ENCODE assay signal across 8 cellular contexts in the genomic region with DNA sequence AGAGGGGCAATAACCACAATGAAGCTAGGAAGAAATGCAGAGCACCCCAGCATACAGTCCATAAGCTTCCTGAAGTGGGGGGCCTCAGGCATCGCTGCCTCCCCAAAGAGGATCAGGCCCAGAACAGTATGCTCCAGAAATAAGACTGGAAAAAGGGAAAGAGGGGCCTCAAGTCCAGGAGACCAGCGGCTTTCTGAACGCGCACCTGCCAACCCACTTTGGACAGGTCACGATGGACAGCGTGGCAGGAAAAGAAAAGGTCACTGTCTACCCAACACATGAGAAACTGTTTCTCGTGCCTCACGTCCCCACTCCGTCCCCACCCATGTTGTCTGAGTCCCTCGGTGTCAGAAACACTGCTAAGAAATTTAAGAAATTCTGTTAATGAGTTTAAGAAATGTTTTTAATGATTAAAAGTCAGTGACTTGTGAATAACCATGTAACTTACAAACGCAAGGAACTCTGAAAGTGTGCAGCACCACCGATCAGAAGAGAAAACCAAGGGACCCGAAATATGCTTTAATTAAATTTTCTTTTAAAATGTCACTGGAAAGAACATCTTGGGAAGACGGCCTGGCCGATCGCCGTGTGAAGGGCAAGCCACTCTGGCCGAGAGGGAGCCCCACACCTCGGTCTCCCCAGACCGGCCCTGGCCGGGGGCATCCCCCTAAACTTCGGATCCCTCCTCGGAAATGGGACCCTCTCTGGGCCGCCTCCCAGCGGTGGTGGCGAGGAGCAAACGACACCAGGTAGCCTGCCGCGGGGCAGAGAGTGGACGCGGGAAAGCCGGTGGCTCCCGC. TPM values are rescaled to one million over a fixed set of nuclear protein-coding genes. Genes with fewer than 3 reads are reported as not detected.
DNase-seq lines count a peak whose midpoint lies in the region; ATAC-seq and TF ChIP-seq lines count a peak whose summit lies in the region.

No MANE protein-coding gene starts in this region.

- TF ChIP-seq CTCF in SK-N-SH (IDR thresholded peaks at IDR 0.05), result 0 out of 2 replicates have a peak, but pooled peaks have one; percentile 14
- TF ChIP-seq CTCF in fibroblast of pulmonary artery (IDR thresholded peaks at IDR 0.05; ENCODE audit: low read length, missing control alignments), result peak; percentile 22
- TF ChIP-seq CTCF in ovary (IDR thresholded peaks at IDR 0.05), result no peak

- intact Hi-C loops in ovary (cut with DNase I), result loop anchor here in 1 of 4 donors (10.0 kb wide), 2 partner anchors 102 to 188 kb away; no protein-coding TSS in a partner anchor

- WGBS in SK-N-SH (ENCODE audit: low lambda C conversion rate), result 53% methylated on average over 20 of the region's 33 CpGs
- 14 to 20% (median 16%) methylated on average over 33 of the region's 33 CpGs for WGBS in ovary, 3 donors

- CTCF ChIA-PET in SK-N-SH (lab: Yijun Ruan, JAX), result interaction anchor here (1.3 kb wide), 1 partner anchor 10 kb away, joined by 4 read pairs; no protein-coding TSS in a partner anchor

- no peak overlapping the region for H3K27ac ChIP-seq in SK-N-SH (ENCODE audit: low read depth in 2 of 2, low read length in 1 of 2)
- H3K27ac ChIP-seq in ovary, result peak overlapping the region; percentile 58 to 73

- POLR2A ChIA-PET in SK-N-SH (lab: Yijun Ruan, JAX), result no interaction called here

- H3K9ac ChIP-seq in SK-N-SH, result no peak overlapping the region

- H3K4me3 ChIP-seq in SK-N-SH (ENCODE audit: low read depth in 2 of 2, low read length in 1 of 2) (peak overlapping the region in 1 of 2 experiments; percentile 44; a peak in 2 of 4 replicates), fibroblast of pulmonary artery (replicated peaks; ENCODE audit: low read depth, low read length) (peak overlapping the region; percentile 53), ovary (peak overlapping the region; percentile 59)

- peak; percentile 54 for DNase-seq in SK-N-SH
- no peak for DNase-seq in fibroblast of pulmonary artery (ENCODE audit: low read depth)
- DNase-seq in ovary, result peak; percentile 55 to 76 (median 74)
- DNase-seq in SKM-1 (lab: John Stamatoyannopoulos, UW; ENCODE audit: unreplicated experiment), result no peak
- DNase-seq in NCI-H1105 (lab: John Stamatoyannopoulos, UW), result no peak

- TF ChIP-seq POLR2A in GM19193 (IDR thresholded peaks at IDR 0.05; ENCODE audit: extremely low read depth, insufficient read depth, insufficient read length) (peak; percentile 23), ovary (IDR thresholded peaks at IDR 0.05) (no peak)

- peak overlapping the region; percentile 85; the same call in 1 of the 2 replicates for H2AFZ ChIP-seq in SK-N-SH (ENCODE audit: low read depth)

- peak overlapping the region; percentile 67 for H3K4me2 ChIP-seq in SK-N-SH

- H4K20me1 ChIP-seq in SK-N-SH (ENCODE audit: insufficient read depth), result no peaks in the 10 kb centered on the region

- TF ChIP-seq EP300 in SK-N-SH (IDR thresholded peaks at IDR 0.05; ENCODE audit: borderline replicate concordance in 1 of 2, low read depth in 1 of 2, low read length in 1 of 2) (no peak), ovary (IDR thresholded peaks at IDR 0.05) (no peak)

- H3K9me2 ChIP-seq in SK-N-SH, result no peaks in the 10 kb centered on the region

- TF ChIP-seq RAD21 in SK-N-SH (IDR thresholded peaks at IDR 0.05; ENCODE audit: low read length), result no peak

- H3F3A ChIP-seq in SK-N-SH (replicated peaks; ENCODE audit: insufficient read depth), result peaks cover 8% of the 10 kb centered on the region

- H3K27me3 ChIP-seq in SK-N-SH (ENCODE audit: insufficient read depth) (no peaks in the 10 kb centered on the region), ovary (no peaks in the 10 kb centered on the region)

- H3K4me1 ChIP-seq in SK-N-SH (ENCODE audit: control insufficient read depth in 1 of 2, insufficient read depth in 2 of 2, low read depth in 1 of 2, low read length in 1 of 2), result peaks cover 0 to 7% of the 10 kb centered on the region in 2 experiments; a peak in 1 of 4 replicates
- peaks cover 1% of the 10 kb centered on the region for H3K4me1 ChIP-seq in ovary (ENCODE audit: insufficient read depth)

- H3K79me2 ChIP-seq in SK-N-SH (ENCODE audit: insufficient read depth), result no peaks in the 10 kb centered on the region

- H3K36me3 ChIP-seq in SK-N-SH (replicated peaks in 1 of 2; ENCODE audit: control insufficient read depth in 1 of 2, insufficient read depth in 2 of 2, low read length in 1 of 2) (no peaks in the 10 kb centered on the region), ovary (no peaks in the 10 kb centered on the region)

- H3K9me3 ChIP-seq in SK-N-SH (no peaks in the 10 kb centered on the region), ovary (no peaks in the 10 kb centered on the region)

- ATAC-seq in GM18868 (IDR thresholded peaks at IDR 0.05; ENCODE audit: unreplicated experiment), result no peak
- no peak for ATAC-seq in GM21515 (IDR thresholded peaks at IDR 0.05; ENCODE audit: unreplicated experiment)

TF ChIP-seq in SK-N-SH, 30 proteins besides CTCF, POLR2A, EP300 and RAD21:
- no peak for TF ChIP-seq RCOR1 (IDR thresholded peaks at IDR 0.05; ENCODE audit: low read length)
TF ChIP-seq in SK-N-SH: peak in this region for 0.

RNA-seq across cellular contexts. Expression of gene PPARG, which starts 1.7 kb away (rescaled TPM):
- 2.5 and 2.8 TPM in 2 replicates for polyA plus RNA-seq in SK-N-SH (2012; rRNA removed)
- polyA plus RNA-seq in SK-N-SH (2012; cell fraction: cytosol; rRNA removed), result 3.3 and 3.4 TPM in 2 replicates
- 1.3 and 1.7 TPM in 2 replicates for polyA plus RNA-seq in SK-N-SH (2012; cell fraction: nucleus; rRNA removed)
- 10 to 100 TPM; 12.8 to 53.6 (median 32.4) TPM for total RNA-seq in ovary
- 10 to 100 TPM; 28.6 to 41.4 TPM for polyA plus RNA-seq in ovary

Comparison
In these comparisons a context has a peak if more than half of its experiments do, and no peak if none do; other contexts are left out.
1. DNase-seq: peak in SK-N-SH (single experiment) and ovary (5 of 5); none in fibroblast of pulmonary artery (single experiment), SKM-1 (single experiment) and NCI-H1105 (single experiment).
2. H3K27ac ChIP-seq: peak in ovary (2 of 2); none in SK-N-SH (0 of 2).
3. CTCF ChIP-seq: peak in SK-N-SH (single experiment) and fibroblast of pulmonary artery (single experiment); none in ovary (0 of 3).